ENCODE assay signal across 17 cellular contexts in the genomic region with DNA sequence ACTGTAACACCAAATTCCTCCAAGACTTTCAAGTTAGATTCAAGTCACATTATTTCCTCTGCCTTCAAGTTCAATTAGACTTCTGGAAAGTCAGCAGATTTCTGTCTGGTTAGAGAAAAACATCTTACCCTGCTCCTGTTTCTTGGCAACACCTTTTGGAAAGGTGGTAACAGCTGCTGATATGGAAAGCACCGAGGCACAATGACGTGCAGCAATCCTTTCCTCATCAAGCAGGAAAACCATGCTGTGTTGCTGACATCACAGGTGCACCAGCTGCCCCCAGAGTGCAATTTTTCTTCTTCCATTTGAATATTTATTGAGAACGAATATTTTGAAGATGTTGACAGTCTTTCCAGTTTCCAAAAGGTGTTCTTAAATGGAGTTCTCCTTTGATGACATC. TPM values are rescaled to one million over a fixed set of nuclear protein-coding genes. Genes with fewer than 3 reads are reported as not detected.
A peak's percentile ranks its signal among the peaks of the same experiment; 100 is the strongest.
DNase-seq lines count a peak whose midpoint lies in the region; ATAC-seq and TF ChIP-seq lines count a peak whose summit lies in the region.
"Had no signal": no experiment of that assay in that cellular context is flagged by ENCODE, and none has a peak within 500 bp of the region (broad histone marks: within the 10 kb centered on the region; RNA-seq: fewer than 3 reads in every experiment).

No MANE protein-coding gene starts in this region.

- H3K9me3 ChIP-seq in CD8-positive, alpha-beta T cell (ENCODE audit: low read length): no peaks in the 10 kb centered on the region

- peaks cover 26% of the 10 kb centered on the region for H3K4me1 Mint-ChIP-seq in CD8-positive, alpha-beta T cell (ENCODE audit: low read depth)
- H3K4me1 Mint-ChIP-seq in activated B cell treated with CpG ODN at 0.5 μM for 24 hours: peaks cover 16% of the 10 kb centered on the region
- H3K4me1 Mint-ChIP-seq in naive thymus-derived CD8-positive, alpha-beta T cell: peaks cover 14 to 41% (median 21%) of the 10 kb centered on the region in 4 donors
- H3K4me1 Mint-ChIP-seq: GM23338 had no signal

- CTCF ChIA-PET in CD8-positive, alpha-beta T cell (lab: Charles Lee): interaction anchor here (0.8 to 4.5 kb wide), 4 partner anchors 37 to 164 kb away, joined by 3 to 55 read pairs (median 8); no protein-coding TSS in a partner anchor
- CTCF ChIA-PET in activated B cell treated with CpG ODN at 0.5 μM for 24 hours (lab: Charles Lee): interaction anchor here (1.3 kb wide), 1 partner anchor 97 kb away, joined by 3 read pairs; no protein-coding TSS in a partner anchor

- ATAC-seq in CD8-positive, alpha-beta T cell: no peak
- ATAC-seq in activated B cell treated with CpG ODN at 0.5 μM for 24 hours (ENCODE audit: low read depth) (no peak), GM21825 (IDR thresholded peaks at IDR 0.05; ENCODE audit: unreplicated experiment) (no peak)
- ATAC-seq in naive thymus-derived CD8-positive, alpha-beta T cell: no peak
- ATAC-seq: GM23338 had no signal

- no peaks in the 10 kb centered on the region for H3K27me3 ChIP-seq in CD8-positive, alpha-beta T cell (ENCODE audit: insufficient read depth, low read length)

- no peaks in the 10 kb centered on the region for H3K36me3 ChIP-seq in CD8-positive, alpha-beta T cell (ENCODE audit: insufficient read depth, low read length)

- intact Hi-C loops in CD8-positive, alpha-beta T cell (cut with DNase I, micrococcal nuclease): loop anchor here in 1 of 2 experiments (10.0 kb wide), 1 partner anchor 854 kb away; no protein-coding TSS in a partner anchor
- intact Hi-C loops in activated B cell treated with CpG ODN at 0.5 μM for 24 hours (cut with micrococcal nuclease): no loop called here

- H3K4me3 Mint-ChIP-seq in CD8-positive, alpha-beta T cell: no peak overlapping the region
- H3K4me3 Mint-ChIP-seq in activated B cell treated with CpG ODN at 0.5 μM for 24 hours: no peak overlapping the region
- H3K4me3 Mint-ChIP-seq in naive thymus-derived CD8-positive, alpha-beta T cell: no peak overlapping the region
- H3K4me3 Mint-ChIP-seq: GM23338, H9, IgD-negative memory B cell had no signal

- DNase-seq in DMS 273 (lab: John Stamatoyannopoulos, UW; ENCODE audit: unreplicated experiment): peak; percentile 13
- DNase-seq in DMS 273 treated with DMSO at 0.1 percent for 48 hours (lab: John Stamatoyannopoulos, UW): no peak
- DNase-seq in CD8-positive, alpha-beta T cell: no peak
- no peak for DNase-seq in activated B cell treated with CpG ODN at 0.5 μM for 24 hours
- no peak for DNase-seq in naive thymus-derived CD8-positive, alpha-beta T cell
- no peak for DNase-seq in mucosa of gallbladder (ENCODE audit: low spot score)
- DNase-seq in NCI-H187 treated with DMSO at 0.1 percent for 48 hours (lab: John Stamatoyannopoulos, UW): no peak
- DNase-seq: Calu3, DMS153, DMS79 treated with DMSO at 0.1 percent for 48 hours, EL, H9 had no signal

- H3K27me3 Mint-ChIP-seq in CD8-positive, alpha-beta T cell (ENCODE audit: low read depth): no peaks in the 10 kb centered on the region
- H3K27me3 Mint-ChIP-seq in activated B cell treated with CpG ODN at 0.5 μM for 24 hours: no peaks in the 10 kb centered on the region
- H3K27me3 Mint-ChIP-seq in naive thymus-derived CD8-positive, alpha-beta T cell: no peaks in the 10 kb centered on the region

- no peak overlapping the region for H3K4me3 ChIP-seq in CD8-positive, alpha-beta T cell (ENCODE audit: low read depth, low read length)
- H3K4me3 ChIP-seq: BLaER1, GM23338 had no signal

- no peak overlapping the region for H3K27ac ChIP-seq in CD8-positive, alpha-beta T cell (ENCODE audit: low read depth, low read length)
- H3K27ac ChIP-seq: 22Rv1, BLaER1 had no signal

- TF ChIP-seq CTCF in CD8-positive, alpha-beta T cell (IDR thresholded peaks at IDR 0.05): no peak
- no peak for TF ChIP-seq CTCF in activated B cell treated with CpG ODN at 0.5 μM for 24 hours (IDR thresholded peaks at IDR 0.05)

- no peaks in the 10 kb centered on the region for H3K9me3 Mint-ChIP-seq in CD8-positive, alpha-beta T cell
- H3K9me3 Mint-ChIP-seq in activated B cell treated with CpG ODN at 0.5 μM for 24 hours: no peaks in the 10 kb centered on the region
- no peaks in the 10 kb centered on the region for H3K9me3 Mint-ChIP-seq in naive thymus-derived CD8-positive, alpha-beta T cell
- H3K9me3 Mint-ChIP-seq: GM23338, IgD-negative memory B cell had no signal

- peaks cover 5% of the 10 kb centered on the region for H3K36me3 Mint-ChIP-seq in CD8-positive, alpha-beta T cell
- H3K36me3 Mint-ChIP-seq in activated B cell treated with CpG ODN at 0.5 μM for 24 hours (ENCODE audit: low read depth): peaks cover 6% of the 10 kb centered on the region
- peaks cover 0 to 6% (median 0%) of the 10 kb centered on the region in 3 donors for H3K36me3 Mint-ChIP-seq in naive thymus-derived CD8-positive, alpha-beta T cell

- peak overlapping the region; percentile 30 for H3K27ac Mint-ChIP-seq in CD8-positive, alpha-beta T cell
- peak overlapping the region; percentile 8 for H3K27ac Mint-ChIP-seq in activated B cell treated with CpG ODN at 0.5 μM for 24 hours
- peak overlapping the region in 7 of 10 donors; percentile 7 to 85 (median 36) for H3K27ac Mint-ChIP-seq in naive thymus-derived CD8-positive, alpha-beta T cell
- H3K27ac Mint-ChIP-seq: GM23338, H9 had no signal

- peaks cover 3% of the 10 kb centered on the region for H3K4me1 ChIP-seq in CD8-positive, alpha-beta T cell (ENCODE audit: insufficient read depth, low read length)
- H3K4me1 ChIP-seq: BLaER1 had no signal

- POLR2A ChIA-PET in CD8-positive, alpha-beta T cell (lab: Charles Lee): no interaction called here
- POLR2A ChIA-PET in activated B cell treated with CpG ODN at 0.5 μM for 24 hours (lab: Charles Lee): interaction anchor here (0.6 kb wide), 1 partner anchor 106 kb away, joined by 3 read pairs; no protein-coding TSS in a partner anchor
- POLR2A ChIA-PET in naive thymus-derived CD8-positive, alpha-beta T cell (lab: Charles Lee): interaction anchor here (1.4 to 3.3 kb wide), 2 partner anchors 42 kb away, joined by 6 to 28 read pairs; a partner anchor contains a TSS

RNA-seq across cellular contexts. Expression of a gene that starts 41.9 kb away (rescaled TPM):
- total RNA-seq in CD8-positive, alpha-beta T cell: 10 to 100 TPM; 80.7 to 82.5 TPM
- total RNA-seq in activated B cell treated with CpG ODN at 0.5 μM for 24 hours (40.5 and 53.5 TPM in 2 replicates), mucosa of gallbladder (33.9 TPM)
- 10 to 100 TPM; 78.5 to 85.7 TPM for total RNA-seq in naive thymus-derived CD8-positive, alpha-beta T cell
- 10 to 100 TPM; 50.0 to 61.3 (median 55.0) TPM for polyA plus RNA-seq in naive thymus-derived CD8-positive, alpha-beta T cell
